ENCODE assay signal across 8 cellular contexts in genomic region chr2:74958277-74959105, GRCh38. TPM values are rescaled to one million over a fixed set of nuclear protein-coding genes. Genes with fewer than 3 reads are reported as not detected.
DNase-seq lines count a peak whose midpoint lies in the region; ATAC-seq and TF ChIP-seq lines count a peak whose summit lies in the region.

A gene with protein sequence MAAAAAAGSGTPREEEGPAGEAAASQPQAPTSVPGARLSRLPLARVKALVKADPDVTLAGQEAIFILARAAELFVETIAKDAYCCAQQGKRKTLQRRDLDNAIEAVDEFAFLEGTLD (plus strand): TSS chr2:74958643. CDS start chr2:74958680, 37 bp downstream.

- H3K27ac ChIP-seq in PC-9 (peak within 1 kb of the TSS; percentile 78), mucosa of rectum (ENCODE audit: low read depth in 2 of 2, low read length in 2 of 2) (peak within 1 kb of the TSS; percentile 91)

- H3K27me3 ChIP-seq in PC-9 (ENCODE audit: insufficient read depth, low read depth) (no peaks in the 10 kb centered on the region), mucosa of rectum (ENCODE audit: control insufficient read depth in 2 of 2, insufficient read depth in 2 of 2, low read length in 2 of 2) (no peaks in the 10 kb centered on the region)

- TF ChIP-seq EP300 in Ishikawa (IDR thresholded peaks at IDR 0.05; ENCODE audit: borderline replicate concordance): no peak

- ATAC-seq in GM21619 (IDR thresholded peaks at IDR 0.05; ENCODE audit: unreplicated experiment): peak; percentile 90

- peaks cover 4% of the 10 kb centered on the region; the same call in 1 of the 2 replicates for H3F3A ChIP-seq in PC-9 (ENCODE audit: insufficient read depth, low read depth)

- DNase-seq in DMS53 (lab: John Stamatoyannopoulos, UW): peak; percentile 96
- DNase-seq in PC-9: peak; percentile 70 to 87
- peak; percentile 95 for DNase-seq in activated T-cell treated with anti-CD3 and anti-CD28 coated beads, Interleukin-2, amount 50 U/mL, for 1 hour
- peak; percentile 93 for DNase-seq in erythroblast (lab: John Stamatoyannopoulos, UW)
- peak; percentile 83 to 89 for DNase-seq in stimulated activated CD8-positive, alpha-beta memory T cell treated with anti-CD3 and anti-CD28 coated beads, Interleukin-4, amount 100 ng/mL, for 4 hours (ENCODE audit: low read depth in 2 of 2, low spot score in 1 of 2)

- TF ChIP-seq POLR2A in erythroblast (IDR thresholded peaks at IDR 0.05; ENCODE audit: low read length): peak; percentile 87

- TSS peak; percentile 58 for BruUV-seq in PC-9 (replicated peaks; lab: Mats Ljungman, UMichigan)

- no peaks in the 10 kb centered on the region; the same call in 1 of the 2 replicates for H3K9me3 ChIP-seq in PC-9 (ENCODE audit: insufficient read depth, low read depth)
- peaks cover 0 to 2% of the 10 kb centered on the region in 2 donors for H3K9me3 ChIP-seq in mucosa of rectum (ENCODE audit: control insufficient read depth in 2 of 2, low read length in 2 of 2)

- TF ChIP-seq RAD21 in Ishikawa (IDR thresholded peaks at IDR 0.05; ENCODE audit: low read depth): no peak

- 0 out of 2 replicates have a peak, but pooled peaks cover 4% of the 10 kb centered on the region for H3K9me2 ChIP-seq in PC-9 (ENCODE audit: insufficient read depth)

- POLR2A ChIA-PET in PC-9 (lab: Charles Lee; ENCODE audit: unreplicated experiment): no interaction called here

- peaks cover 10% of the 10 kb centered on the region; the same call in 1 of the 2 replicates for H3K4me1 ChIP-seq in PC-9 (replicated peaks; ENCODE audit: insufficient read depth)
- H3K4me1 ChIP-seq in mucosa of rectum (ENCODE audit: control insufficient read depth in 2 of 2, insufficient read depth in 2 of 2, low read length in 2 of 2): peaks cover 11 to 12% of the 10 kb centered on the region in 2 donors

- peak within 1 kb of the TSS; percentile 97 for H2AFZ ChIP-seq in PC-9

- peak within 1 kb of the TSS; percentile 91 for H3K4me3 ChIP-seq in PC-9
- H3K4me3 ChIP-seq in mucosa of rectum (ENCODE audit: low read length in 2 of 2): peak within 1 kb of the TSS; percentile 83 to 92

- H3K4me2 ChIP-seq in PC-9: peak within 1 kb of the TSS; percentile 93

- CTCF ChIA-PET in PC-9 (lab: Charles Lee): no interaction called here

- peaks cover 6% of the 10 kb centered on the region; the same call in 1 of the 2 replicates for H3K79me2 ChIP-seq in PC-9 (ENCODE audit: low read depth)

- no peak for TF ChIP-seq CTCF in PC-9 (conservative IDR thresholded peaks at IDR 0.05)

- no peaks in the 10 kb centered on the region for H4K20me1 ChIP-seq in PC-9 (ENCODE audit: insufficient read depth)

- H3K36me3 ChIP-seq in PC-9 (ENCODE audit: low read depth): peaks cover 19% of the 10 kb centered on the region; the same call in 1 of the 2 replicates
- H3K36me3 ChIP-seq in mucosa of rectum (ENCODE audit: control insufficient read depth in 2 of 2, insufficient read depth in 2 of 2, low read length in 2 of 2): peaks cover 2% of the 10 kb centered on the region in 2 donors

- intact Hi-C loops in PC-9 (cut with micrococcal nuclease; ENCODE audit: unreplicated experiment): no loop called here

- peak within 1 kb of the TSS; percentile 66 to 83 for H3K9ac ChIP-seq in mucosa of rectum (ENCODE audit: low read depth in 1 of 2, low read length in 2 of 2)

TF ChIP-seq in Ishikawa, 13 proteins besides CTCF, POLR2A, EP300 and RAD21:
- TF ChIP-seq EGR1 (IDR thresholded peaks at IDR 0.05) (peak; percentile 50; the same call in 1 of the 2 replicates), TAF1 (IDR thresholded peaks at IDR 0.05; ENCODE audit: low read depth) (no peak; the same call in 1 of the 2 replicates), TCF12 (IDR thresholded peaks at IDR 0.05; ENCODE audit: low read depth) (0 out of 2 replicates have a peak, but pooled peaks have one; percentile 21), USF1 (IDR thresholded peaks at IDR 0.05) (peak; percentile 51), NFIC (IDR thresholded peaks at IDR 0.05) (peak; percentile 57; the same call in 1 of the 2 replicates), YY1 (IDR thresholded peaks at IDR 0.05; ENCODE audit: low read depth) (peak; percentile 89), MAX (IDR thresholded peaks at IDR 0.05) (peak; percentile 94), CEBPB (IDR thresholded peaks at IDR 0.05) (no peak), TEAD4 (IDR thresholded peaks at IDR 0.05) (no peak), ZBTB7A (IDR thresholded peaks at IDR 0.05; ENCODE audit: low read depth) (peak; percentile 80)

RNA-seq across cellular contexts. Expression of the gene that starts here (rescaled TPM):
- total RNA-seq in PC-9 (2021): 53.8 and 74.4 TPM in 2 replicates

Comparison
In these comparisons a context has a peak if more than half of its experiments do, and no peak if none do; other contexts are left out.
1. Peak in every context shown above with its lines: DNase-seq, ATAC-seq, H3K4me3 ChIP-seq and H3K27ac ChIP-seq.